Comparison of ENCODE assay signal across 18 cellular contexts in the genomic region with DNA sequence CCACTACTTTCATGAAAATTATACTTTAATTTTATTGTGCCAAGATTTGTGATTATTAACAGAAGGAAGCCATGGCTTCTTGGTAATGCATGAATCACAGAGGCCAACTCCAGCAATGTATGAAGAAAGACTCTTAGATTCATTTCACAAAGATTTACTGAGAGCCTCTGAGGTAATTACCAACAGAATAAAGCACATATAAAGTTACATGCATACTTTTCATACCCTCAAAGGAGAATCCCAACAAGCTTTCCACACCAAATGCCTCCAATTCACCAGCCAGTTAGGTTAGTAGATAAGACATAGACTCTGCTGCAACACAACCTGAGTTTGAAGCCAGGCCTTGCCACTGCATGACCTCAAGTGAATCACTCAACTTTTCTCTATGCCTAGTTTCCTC. TPM values are rescaled to one million over a fixed set of nuclear protein-coding genes. Genes with fewer than 3 reads are reported as not detected.
DNase-seq lines count a peak whose midpoint lies in the region; ATAC-seq and TF ChIP-seq lines count a peak whose summit lies in the region.
"Had no signal": no experiment of that assay in that cellular context is flagged by ENCODE, and none has a peak within 500 bp of the region (broad histone marks: within the 10 kb centered on the region; RNA-seq: fewer than 3 reads in every experiment).

No MANE protein-coding gene starts in this region.

- intact Hi-C loops in natural killer cell (cut with micrococcal nuclease) = no loop called here
- intact Hi-C loops in posterior cingulate gyrus (cut with DNase I) = no loop called here

- CTCF ChIA-PET in T-cell (lab: Charles Lee) = interaction anchor here in 1 of 2 donors (0.6 kb wide), 1 partner anchor 17 kb away, joined by 3 read pairs; no protein-coding TSS in a partner anchor

- no peaks in the 10 kb centered on the region for H3K9me3 Mint-ChIP-seq in natural killer cell treated with Interleukin-12 subunit alpha and Interleukin-12 subunit beta and Interleukin-15 and Interleukin-18, amount 100 ng/mL, for 72 hours
- H3K9me3 Mint-ChIP-seq in natural killer cell = no peaks in the 10 kb centered on the region
- no peaks in the 10 kb centered on the region for H3K9me3 Mint-ChIP-seq in T-cell
- H3K9me3 Mint-ChIP-seq: CD4-positive, alpha-beta memory T cell had no signal

- H3K27me3 Mint-ChIP-seq in natural killer cell treated with Interleukin-12 subunit alpha and Interleukin-12 subunit beta and Interleukin-15 and Interleukin-18, amount 100 ng/mL, for 72 hours = no peaks in the 10 kb centered on the region
- no peaks in the 10 kb centered on the region for H3K27me3 Mint-ChIP-seq in natural killer cell (ENCODE audit: low read depth in 2 of 2)
- H3K27me3 Mint-ChIP-seq in T-cell = no peaks in the 10 kb centered on the region
- H3K27me3 Mint-ChIP-seq: CD4-positive, alpha-beta memory T cell had no signal

- POLR2A ChIA-PET in T-cell (lab: Charles Lee) = interaction anchor here in 1 of 2 donors (0.7 kb wide), 1 partner anchor 250 kb away, joined by 3 read pairs; no protein-coding TSS in a partner anchor

- peaks cover 28 to 44% of the 10 kb centered on the region in 2 donors for H3K4me1 Mint-ChIP-seq in natural killer cell treated with Interleukin-12 subunit alpha and Interleukin-12 subunit beta and Interleukin-15 and Interleukin-18, amount 100 ng/mL, for 72 hours (ENCODE audit: low read depth in 2 of 2)
- peaks cover 19 to 21% of the 10 kb centered on the region in 2 donors for H3K4me1 Mint-ChIP-seq in natural killer cell
- H3K4me1 Mint-ChIP-seq in T-cell = peaks cover 64 to 67% (median 66%) of the 10 kb centered on the region in 3 donors

- peak overlapping the region; percentile 9 for H3K27ac ChIP-seq in epithelial cell of prostate
- H3K27ac ChIP-seq: HL-60, left lung, neutrophil, VCaP had no signal

- peak overlapping the region; percentile 24 for H3K4me3 Mint-ChIP-seq in natural killer cell treated with Interleukin-12 subunit alpha and Interleukin-12 subunit beta and Interleukin-15 and Interleukin-18, amount 100 ng/mL, for 72 hours
- H3K4me3 Mint-ChIP-seq in natural killer cell (no peak overlapping the region), T-cell (peak overlapping the region in 1 of 3 donors; percentile 46)

- no peak for ATAC-seq in natural killer cell treated with Interleukin-12 subunit alpha and Interleukin-12 subunit beta and Interleukin-15 and Interleukin-18, amount 100 ng/mL, for 72 hours
- ATAC-seq in natural killer cell (no peak), T-cell (replicated peaks in 1 of 4) (no peak), HG02588 (IDR thresholded peaks at IDR 0.05; ENCODE audit: unreplicated experiment) (no peak)
- ATAC-seq: left lung had no signal

- peak overlapping the region in 1 of 2 donors; percentile 70 for H3K27ac Mint-ChIP-seq in natural killer cell treated with Interleukin-12 subunit alpha and Interleukin-12 subunit beta and Interleukin-15 and Interleukin-18, amount 100 ng/mL, for 72 hours
- H3K27ac Mint-ChIP-seq in natural killer cell (peak overlapping the region in 1 of 2 donors; percentile 10), T-cell (peak overlapping the region; percentile 84 to 89)

- no peak for TF ChIP-seq CTCF in natural killer cell (IDR thresholded peaks at IDR 0.05)

- no peak for DNase-seq in natural killer cell treated with Interleukin-12 subunit alpha and Interleukin-12 subunit beta and Interleukin-15 and Interleukin-18, amount 100 ng/mL, for 72 hours (ENCODE audit: low spot score)
- DNase-seq in natural killer cell (no peak), T-cell (no peak), epithelial cell of prostate (ENCODE audit: low read depth, low spot score) (no peak), stromal cell of bone marrow (ENCODE audit: low read depth) (peak; percentile 43), NCI-H1048 (lab: John Stamatoyannopoulos, UW) (no peak), posterior cingulate gyrus (no peak)
- DNase-seq: activated gamma-delta T cell treated with Interleukin-2 at 50 U/mL for 16 hours; CD4-positive, alpha-beta memory T cell; cortex of kidney; head of caudate nucleus; left lung; NCI-H524; stimulated activated naive CD4-positive, alpha-beta T cell treated with Interleukin-2 at 50 U/mL for 16 hours had no signal

- H3K36me3 Mint-ChIP-seq in natural killer cell treated with Interleukin-12 subunit alpha and Interleukin-12 subunit beta and Interleukin-15 and Interleukin-18, amount 100 ng/mL, for 72 hours = peaks cover 22% of the 10 kb centered on the region
- H3K36me3 Mint-ChIP-seq in natural killer cell (no peaks in the 10 kb centered on the region), T-cell (peaks cover 11% of the 10 kb centered on the region)

RNA-seq across cellular contexts. Expression of a gene that starts 41.9 kb away (rescaled TPM):
- 100 to 1,000 TPM; 137 to 215 TPM for total RNA-seq in natural killer cell treated with Interleukin-12 subunit alpha and Interleukin-12 subunit beta and Interleukin-15 and Interleukin-18, amount 100 ng/mL, for 72 hours
- total RNA-seq in natural killer cell (10 to 100 TPM; 75.3 to 82.2 (median 80.1) TPM), T-cell (100 to 1,000 TPM in 1 of 5 donors, 10 to 100 TPM in 4; 51.4 to 112 (median 69.7) TPM)
